Comparison of ENCODE assay signal across 23 cellular contexts in genomic region chr3:78995087-78995486, GRCh38.
"Had no signal": no experiment of that assay in that cellular context is flagged by ENCODE, and none has a peak within 500 bp of the region (broad histone marks: within the 10 kb centered on the region; RNA-seq: fewer than 3 reads in every experiment).

No MANE protein-coding gene starts in this region.

- ATAC-seq: activated CD8-positive, alpha-beta T cell treated with anti-CD3 and anti-CD28 coated beads, Interleukin-2, amount 10 ng/mL, durations not matched to agents 7 days and 5 days; activated naive CD8-positive, alpha-beta T cell treated with anti-CD3 and anti-CD28 coated beads, Interleukin-2, amount 50 U/mL, for 24 hours; activated T-cell treated with anti-CD3 and anti-CD28 coated beads, Interleukin-2, amount 50 U/mL, for 4 hours; left lung; sciatic nerve; stimulated activated memory B cell treated with anti-CD40 and anti-IgM and Interleukin-4, amounts not matched to agents 10 μg/mL and 1 μg/mL and 100 μg/mL, for 72 hours had no signal

- DNase-seq: activated CD4-positive, alpha-beta T cell treated with anti-CD3 and anti-CD28 coated beads, Interleukin-2, amount 10 ng/mL, durations not matched to agents 24 days and 14 days; activated CD8-positive, alpha-beta T cell treated with anti-CD3 and anti-CD28 coated beads, Interleukin-2, amount 10 ng/mL, durations not matched to agents 7 days and 5 days; activated naive CD4-positive, alpha-beta T cell treated with anti-CD3 and anti-CD28 coated beads, Interleukin-2, amount 10 ng/mL, durations not matched to agents 7 days and 5 days; activated naive CD8-positive, alpha-beta T cell treated with anti-CD3 and anti-CD28 coated beads, Interleukin-2, amount 50 U/mL, for 24 hours; activated T-cell treated with anti-CD3 and anti-CD28 coated beads, Interleukin-2, amount 50 U/mL, for 4 hours; anterior cingulate cortex; caudate nucleus; dorsolateral prefrontal cortex; endodermal cell; foreskin keratinocyte; hypothalamus; kidney; left lung; ovary; spleen; stimulated activated CD4-positive, alpha-beta T cell treated with anti-CD3 and anti-CD28 coated beads, Interleukin-4, amount 100 ng/mL, for 4 hours; T-helper 1 cell; T1000 had no signal

- H3K27ac Mint-ChIP-seq: activated CD4-positive, alpha-beta T cell treated with anti-CD3 and anti-CD28 coated beads, Interleukin-2, amount 10 ng/mL, durations not matched to agents 24 days and 14 days; activated CD8-positive, alpha-beta T cell treated with anti-CD3 and anti-CD28 coated beads, Interleukin-2, amount 10 ng/mL, durations not matched to agents 7 days and 5 days; activated naive CD4-positive, alpha-beta T cell treated with anti-CD3 and anti-CD28 coated beads, Interleukin-2, amount 10 ng/mL, durations not matched to agents 7 days and 5 days; activated naive CD8-positive, alpha-beta T cell treated with anti-CD3 and anti-CD28 coated beads, Interleukin-2, amount 50 U/mL, for 24 hours; brain; endodermal cell; stimulated activated memory B cell treated with anti-CD40 and anti-IgM and Interleukin-4, amounts not matched to agents 10 μg/mL and 1 μg/mL and 100 μg/mL, for 72 hours had no signal

- H3K4me1 ChIP-seq: foreskin keratinocyte, left lung, spleen had no signal

- H3K4me1 Mint-ChIP-seq: activated CD4-positive, alpha-beta T cell treated with anti-CD3 and anti-CD28 coated beads, Interleukin-2, amount 10 ng/mL, durations not matched to agents 24 days and 14 days; activated naive CD4-positive, alpha-beta T cell treated with anti-CD3 and anti-CD28 coated beads, Interleukin-2, amount 10 ng/mL, durations not matched to agents 7 days and 5 days; activated naive CD8-positive, alpha-beta T cell treated with anti-CD3 and anti-CD28 coated beads, Interleukin-2, amount 50 U/mL, for 24 hours; brain; stimulated activated memory B cell treated with anti-CD40 and anti-IgM and Interleukin-4, amounts not matched to agents 10 μg/mL and 1 μg/mL and 100 μg/mL, for 72 hours had no signal

- H3K36me3 Mint-ChIP-seq: activated naive CD4-positive, alpha-beta T cell treated with anti-CD3 and anti-CD28 coated beads, Interleukin-2, amount 10 ng/mL, durations not matched to agents 7 days and 5 days; stimulated activated memory B cell treated with anti-CD40 and anti-IgM and Interleukin-4, amounts not matched to agents 10 μg/mL and 1 μg/mL and 100 μg/mL, for 72 hours had no signal

- H3K27me3 ChIP-seq: dorsolateral prefrontal cortex, foreskin keratinocyte, left lung, ovary, spleen had no signal

- H3K27me3 Mint-ChIP-seq: activated CD4-positive, alpha-beta T cell treated with anti-CD3 and anti-CD28 coated beads, Interleukin-2, amount 10 ng/mL, durations not matched to agents 24 days and 14 days; activated naive CD4-positive, alpha-beta T cell treated with anti-CD3 and anti-CD28 coated beads, Interleukin-2, amount 10 ng/mL, durations not matched to agents 7 days and 5 days; activated naive CD8-positive, alpha-beta T cell treated with anti-CD3 and anti-CD28 coated beads, Interleukin-2, amount 50 U/mL, for 24 hours; stimulated activated memory B cell treated with anti-CD40 and anti-IgM and Interleukin-4, amounts not matched to agents 10 μg/mL and 1 μg/mL and 100 μg/mL, for 72 hours had no signal

- H3K4me3 Mint-ChIP-seq: activated CD4-positive, alpha-beta T cell treated with anti-CD3 and anti-CD28 coated beads, Interleukin-2, amount 10 ng/mL, durations not matched to agents 24 days and 14 days; activated CD8-positive, alpha-beta T cell treated with anti-CD3 and anti-CD28 coated beads, Interleukin-2, amount 10 ng/mL, durations not matched to agents 7 days and 5 days; activated naive CD4-positive, alpha-beta T cell treated with anti-CD3 and anti-CD28 coated beads, Interleukin-2, amount 10 ng/mL, durations not matched to agents 7 days and 5 days; activated naive CD8-positive, alpha-beta T cell treated with anti-CD3 and anti-CD28 coated beads, Interleukin-2, amount 50 U/mL, for 24 hours; activated T-cell treated with anti-CD3 and anti-CD28 coated beads, Interleukin-2, amount 50 U/mL, for 4 hours; brain; endodermal cell; stimulated activated memory B cell treated with anti-CD40 and anti-IgM and Interleukin-4, amounts not matched to agents 10 μg/mL and 1 μg/mL and 100 μg/mL, for 72 hours had no signal

- H3K4me3 ChIP-seq: left lung, ovary, spleen, thoracic aorta had no signal

- H3K27ac ChIP-seq: epithelial cell of prostate, foreskin keratinocyte, left lung, ovary, spleen, thoracic aorta had no signal

- H3K36me3 ChIP-seq: left lung, ovary, spleen, thoracic aorta had no signal
